ENCODE assay signal across 35 cellular contexts in genomic region chr17:75334723-75335122, GRCh38. TPM values are rescaled to one million over a fixed set of nuclear protein-coding genes. Genes with fewer than 3 reads are reported as not detected.
DNase-seq lines count a peak whose midpoint lies in the region; ATAC-seq, FAIRE-seq and TF ChIP-seq lines count a peak whose summit lies in the region.
"Had no signal": no experiment of that assay in that cellular context is flagged by ENCODE, and none has a peak within 500 bp of the region (broad histone marks: within the 10 kb centered on the region; RNA-seq: fewer than 3 reads in every experiment).

No MANE protein-coding gene starts in this region.

- peaks cover 53% of the 10 kb centered on the region for H3K4me1 ChIP-seq in CD8-positive, alpha-beta memory T cell (ENCODE audit: insufficient read depth, low read length)

- no peak for DNase-seq in T-helper 2 cell treated with Interferon-gamma antibody and Interleukin-4, amounts not matched to agents 5 μg/mL and 100 μg/mL, for 36 hours (ENCODE audit: low spot score)
- DNase-seq in T-helper 2 cell (no peak), GM19239 (ENCODE audit: insufficient read length, low spot score) (no peak), GM10266 (ENCODE audit: extremely low spot score) (no peak)
- DNase-seq in CD8-positive, alpha-beta memory T cell: no peak
- DNase-seq in activated naive CD8-positive, alpha-beta T cell treated with anti-CD3 and anti-CD28 coated beads, Interleukin-2, amount 10 ng/mL, durations not matched to agents 7 days and 5 days: no peak
- no peak for DNase-seq in naive thymus-derived CD8-positive, alpha-beta T cell
- no peak for DNase-seq in activated T-helper 1 cell treated with anti-CD3 and anti-CD28 coated beads, Interleukin-12 subunit alpha, Interleukin-12 subunit beta, Interleukin-2, Interleukin-4 antibody, amounts not matched to agents 30 ng/mL and 10 ng/mL and 1 ng/mL, durations not matched to agents 14 hours and 24 hours and 36 hours (ENCODE audit: low spot score)
- DNase-seq: activated CD4-positive, alpha-beta T cell treated with anti-CD3 and anti-CD28 coated beads for 48 hours; activated naive CD4-positive, alpha-beta T cell treated with Interleukin-2 at 50 U/mL for 16 hours; activated T-cell treated with anti-CD3 and anti-CD28 coated beads, Interleukin-2, amount 50 U/mL, for 4 hours; anterior cingulate cortex; CD4-positive, alpha-beta memory T cell; DMS 273 treated with DMSO at 0.1 percent for 48 hours; effector CD4-positive, alpha-beta T cell; EL; Kasumi-1; NCI-H1417 treated with DMSO at 0.1 percent for 48 hours; NCI-H2081; NCI-H2227 treated with DMSO at 0.1 percent for 48 hours; NCI-H526 treated with DMSO at 0.1 percent for 48 hours; NK-92 treated with Interleukin-12 subunit alpha and Interleukin-12 subunit beta, amount 100 ng/mL, for 24 hours; pancreas; PC-3; Right ventricle myocardium superior had no signal

- no peak overlapping the region for H3K27ac ChIP-seq in CD8-positive, alpha-beta memory T cell (ENCODE audit: low read depth, low read length)
- H3K27ac ChIP-seq: 22Rv1, epithelial cell of prostate, pancreas, skin epidermis, suprapubic skin had no signal

- peaks cover 33% of the 10 kb centered on the region for H3K36me3 Mint-ChIP-seq in T-helper 2 cell treated with Interferon-gamma antibody and Interleukin-4, amounts not matched to agents 5 μg/mL and 100 μg/mL, for 36 hours (ENCODE audit: low read depth)
- H3K36me3 Mint-ChIP-seq in CD8-positive, alpha-beta memory T cell: peaks cover 0 to 30% (median 3%) of the 10 kb centered on the region in 3 donors
- peaks cover 15% of the 10 kb centered on the region for H3K36me3 Mint-ChIP-seq in activated naive CD8-positive, alpha-beta T cell treated with anti-CD3 and anti-CD28 coated beads, Interleukin-2, amount 10 ng/mL, durations not matched to agents 7 days and 5 days
- peaks cover 0 to 25% (median 0%) of the 10 kb centered on the region in 3 donors for H3K36me3 Mint-ChIP-seq in naive thymus-derived CD8-positive, alpha-beta T cell
- peaks cover 12% of the 10 kb centered on the region for H3K36me3 Mint-ChIP-seq in activated T-helper 1 cell treated with anti-CD3 and anti-CD28 coated beads, Interleukin-12 subunit alpha, Interleukin-12 subunit beta, Interleukin-2, Interleukin-4 antibody, amounts not matched to agents 30 ng/mL and 10 ng/mL and 1 ng/mL, durations not matched to agents 14 hours and 24 hours and 36 hours (ENCODE audit: low read depth)

- POLR2A ChIA-PET in CD8-positive, alpha-beta memory T cell (lab: Charles Lee): no interaction called here
- POLR2A ChIA-PET in activated naive CD8-positive, alpha-beta T cell treated with anti-CD3 and anti-CD28 coated beads, Interleukin-2, amount 10 ng/mL, durations not matched to agents 7 days and 5 days (lab: Charles Lee): interaction anchor here (3.3 kb wide), 1 partner anchor 11 kb away, joined by 14 read pairs; no protein-coding TSS in a partner anchor
- POLR2A ChIA-PET in naive thymus-derived CD8-positive, alpha-beta T cell (lab: Charles Lee): interaction anchor here (0.5 to 4.1 kb wide), 2 partner anchors 12 kb away, joined by 6 to 17 read pairs; no protein-coding TSS in a partner anchor

- no peak for TF ChIP-seq CTCF in GM10266 (IDR thresholded peaks at IDR 0.05; ENCODE audit: control insufficient read depth, insufficient read depth, low read depth, missing control alignments)

- no peak for FAIRE-seq in GM19239 (lab: Jason Lieb, UNC)
- FAIRE-seq: colon, GM12878, pancreas had no signal

- H3K27ac Mint-ChIP-seq in T-helper 2 cell treated with Interferon-gamma antibody and Interleukin-4, amounts not matched to agents 5 μg/mL and 100 μg/mL, for 36 hours: peak overlapping the region; percentile 41
- peak overlapping the region in 7 of 8 donors; percentile 3 to 79 (median 48) for H3K27ac Mint-ChIP-seq in CD8-positive, alpha-beta memory T cell
- H3K27ac Mint-ChIP-seq in activated naive CD8-positive, alpha-beta T cell treated with anti-CD3 and anti-CD28 coated beads, Interleukin-2, amount 10 ng/mL, durations not matched to agents 7 days and 5 days: peak overlapping the region; percentile 1
- peak overlapping the region in 9 of 10 donors; percentile 37 to 93 (median 69) for H3K27ac Mint-ChIP-seq in naive thymus-derived CD8-positive, alpha-beta T cell
- H3K27ac Mint-ChIP-seq in activated T-helper 1 cell treated with anti-CD3 and anti-CD28 coated beads, Interleukin-12 subunit alpha, Interleukin-12 subunit beta, Interleukin-2, Interleukin-4 antibody, amounts not matched to agents 30 ng/mL and 10 ng/mL and 1 ng/mL, durations not matched to agents 14 hours and 24 hours and 36 hours: no peak overlapping the region
- H3K27ac Mint-ChIP-seq: stimulated activated memory B cell treated with anti-CD40 and anti-IgM and Interleukin-4, amounts not matched to agents 10 μg/mL and 1 μg/mL and 100 μg/mL, for 72 hours had no signal

- H3K9me3 ChIP-seq in CD8-positive, alpha-beta memory T cell (ENCODE audit: low read length): no peaks in the 10 kb centered on the region
- H3K9me3 ChIP-seq: pancreas, suprapubic skin had no signal

- H3K4me1 Mint-ChIP-seq in T-helper 2 cell treated with Interferon-gamma antibody and Interleukin-4, amounts not matched to agents 5 μg/mL and 100 μg/mL, for 36 hours (ENCODE audit: low read depth): peaks cover 71% of the 10 kb centered on the region
- peaks cover 51 to 83% (median 80%) of the 10 kb centered on the region in 3 donors for H3K4me1 Mint-ChIP-seq in CD8-positive, alpha-beta memory T cell
- H3K4me1 Mint-ChIP-seq in activated naive CD8-positive, alpha-beta T cell treated with anti-CD3 and anti-CD28 coated beads, Interleukin-2, amount 10 ng/mL, durations not matched to agents 7 days and 5 days: peaks cover 55% of the 10 kb centered on the region
- peaks cover 27 to 84% (median 68%) of the 10 kb centered on the region in 4 donors for H3K4me1 Mint-ChIP-seq in naive thymus-derived CD8-positive, alpha-beta T cell
- peaks cover 71% of the 10 kb centered on the region for H3K4me1 Mint-ChIP-seq in activated T-helper 1 cell treated with anti-CD3 and anti-CD28 coated beads, Interleukin-12 subunit alpha, Interleukin-12 subunit beta, Interleukin-2, Interleukin-4 antibody, amounts not matched to agents 30 ng/mL and 10 ng/mL and 1 ng/mL, durations not matched to agents 14 hours and 24 hours and 36 hours (ENCODE audit: low read depth)

- H3K27me3 Mint-ChIP-seq in T-helper 2 cell treated with Interferon-gamma antibody and Interleukin-4, amounts not matched to agents 5 μg/mL and 100 μg/mL, for 36 hours (ENCODE audit: low read depth): no peaks in the 10 kb centered on the region
- peaks cover 0 to 2% of the 10 kb centered on the region in 2 donors for H3K27me3 Mint-ChIP-seq in CD8-positive, alpha-beta memory T cell
- H3K27me3 Mint-ChIP-seq in activated naive CD8-positive, alpha-beta T cell treated with anti-CD3 and anti-CD28 coated beads, Interleukin-2, amount 10 ng/mL, durations not matched to agents 7 days and 5 days: no peaks in the 10 kb centered on the region
- no peaks in the 10 kb centered on the region for H3K27me3 Mint-ChIP-seq in naive thymus-derived CD8-positive, alpha-beta T cell
- H3K27me3 Mint-ChIP-seq in activated T-helper 1 cell treated with anti-CD3 and anti-CD28 coated beads, Interleukin-12 subunit alpha, Interleukin-12 subunit beta, Interleukin-2, Interleukin-4 antibody, amounts not matched to agents 30 ng/mL and 10 ng/mL and 1 ng/mL, durations not matched to agents 14 hours and 24 hours and 36 hours (ENCODE audit: insufficient read depth): no peaks in the 10 kb centered on the region
- H3K27me3 Mint-ChIP-seq: CD4-positive, alpha-beta memory T cell; stimulated activated memory B cell treated with anti-CD40 and anti-IgM and Interleukin-4, amounts not matched to agents 10 μg/mL and 1 μg/mL and 100 μg/mL, for 72 hours had no signal

- no peak for ATAC-seq in activated naive CD8-positive, alpha-beta T cell treated with anti-CD3 and anti-CD28 coated beads, Interleukin-2, amount 10 ng/mL, durations not matched to agents 7 days and 5 days (ENCODE audit: low read depth)
- no peak for ATAC-seq in naive thymus-derived CD8-positive, alpha-beta T cell
- ATAC-seq: activated T-cell treated with anti-CD3 and anti-CD28 coated beads, Interleukin-2, amount 50 U/mL, for 4 hours; GM12878; HCT116; left colon; pancreas; PC-3; stimulated activated memory B cell treated with anti-CD40 and anti-IgM and Interleukin-4, amounts not matched to agents 10 μg/mL and 1 μg/mL and 100 μg/mL, for 72 hours had no signal

- H3K36me3 ChIP-seq in CD8-positive, alpha-beta memory T cell (ENCODE audit: insufficient read depth, low read length): peaks cover 15% of the 10 kb centered on the region
- H3K36me3 ChIP-seq: pancreas had no signal

- H3K4me3 Mint-ChIP-seq in T-helper 2 cell treated with Interferon-gamma antibody and Interleukin-4, amounts not matched to agents 5 μg/mL and 100 μg/mL, for 36 hours: peak overlapping the region; percentile 6
- no peak overlapping the region for H3K4me3 Mint-ChIP-seq in CD8-positive, alpha-beta memory T cell
- H3K4me3 Mint-ChIP-seq in activated naive CD8-positive, alpha-beta T cell treated with anti-CD3 and anti-CD28 coated beads, Interleukin-2, amount 10 ng/mL, durations not matched to agents 7 days and 5 days: no peak overlapping the region
- H3K4me3 Mint-ChIP-seq in naive thymus-derived CD8-positive, alpha-beta T cell: peak overlapping the region in 2 of 10 donors; percentile 38 to 78
- no peak overlapping the region for H3K4me3 Mint-ChIP-seq in activated T-helper 1 cell treated with anti-CD3 and anti-CD28 coated beads, Interleukin-12 subunit alpha, Interleukin-12 subunit beta, Interleukin-2, Interleukin-4 antibody, amounts not matched to agents 30 ng/mL and 10 ng/mL and 1 ng/mL, durations not matched to agents 14 hours and 24 hours and 36 hours
- H3K4me3 Mint-ChIP-seq: activated T-cell treated with anti-CD3 and anti-CD28 coated beads, Interleukin-2, amount 50 U/mL, for 4 hours; neural crest cell; stimulated activated memory B cell treated with anti-CD40 and anti-IgM and Interleukin-4, amounts not matched to agents 10 μg/mL and 1 μg/mL and 100 μg/mL, for 72 hours had no signal

- CTCF ChIA-PET in CD8-positive, alpha-beta memory T cell (lab: Charles Lee): interaction anchor here (1.0 to 1.1 kb wide), 2 partner anchors 46 to 78 kb away, joined by 3 to 4 read pairs; partner anchors contain the start of gene SLC25A19

- H3K4me3 ChIP-seq in CD8-positive, alpha-beta memory T cell (ENCODE audit: low read length): no peak overlapping the region
- H3K4me3 ChIP-seq: GM12878, pancreas, skin epidermis, suprapubic skin had no signal

- no peaks in the 10 kb centered on the region for H3K9me3 Mint-ChIP-seq in T-helper 2 cell treated with Interferon-gamma antibody and Interleukin-4, amounts not matched to agents 5 μg/mL and 100 μg/mL, for 36 hours
- H3K9me3 Mint-ChIP-seq in CD8-positive, alpha-beta memory T cell: no peaks in the 10 kb centered on the region
- H3K9me3 Mint-ChIP-seq in activated naive CD8-positive, alpha-beta T cell treated with anti-CD3 and anti-CD28 coated beads, Interleukin-2, amount 10 ng/mL, durations not matched to agents 7 days and 5 days: no peaks in the 10 kb centered on the region
- no peaks in the 10 kb centered on the region for H3K9me3 Mint-ChIP-seq in naive thymus-derived CD8-positive, alpha-beta T cell
- no peaks in the 10 kb centered on the region for H3K9me3 Mint-ChIP-seq in activated T-helper 1 cell treated with anti-CD3 and anti-CD28 coated beads, Interleukin-12 subunit alpha, Interleukin-12 subunit beta, Interleukin-2, Interleukin-4 antibody, amounts not matched to agents 30 ng/mL and 10 ng/mL and 1 ng/mL, durations not matched to agents 14 hours and 24 hours and 36 hours
- H3K9me3 Mint-ChIP-seq: activated T-cell treated with anti-CD3 and anti-CD28 coated beads, Interleukin-2, amount 50 U/mL, for 4 hours; CD4-positive, alpha-beta memory T cell; neural crest cell; stimulated activated memory B cell treated with anti-CD40 and anti-IgM and Interleukin-4, amounts not matched to agents 10 μg/mL and 1 μg/mL and 100 μg/mL, for 72 hours had no signal

- intact Hi-C loops in activated T-helper 1 cell treated with anti-CD3 and anti-CD28 coated beads, Interleukin-12 subunit alpha, Interleukin-12 subunit beta, Interleukin-2, Interleukin-4 antibody, amounts not matched to agents 30 ng/mL and 10 ng/mL and 1 ng/mL, durations not matched to agents 14 hours and 24 hours and 36 hours (cut with micrococcal nuclease): loop anchor here (5.0 kb wide), 1 partner anchor 38 kb away; no protein-coding TSS in a partner anchor

- no peaks in the 10 kb centered on the region for H3K27me3 ChIP-seq in CD8-positive, alpha-beta memory T cell (ENCODE audit: insufficient read depth, low read length, poor library complexity, severe bottlenecking)
- H3K27me3 ChIP-seq: pancreas, suprapubic skin had no signal

RNA-seq across cellular contexts. Expression of gene SLC25A19, which starts 45.5 kb away (rescaled TPM):
- total RNA-seq in CD8-positive, alpha-beta memory T cell: 100 to 1,000 TPM; 119 to 126 TPM
- 15.5 TPM for polyA plus RNA-seq in CD8-positive, alpha-beta memory T cell
- 10 to 100 TPM; 26.7 to 27.9 TPM for total RNA-seq in activated naive CD8-positive, alpha-beta T cell treated with anti-CD3 and anti-CD28 coated beads, Interleukin-2, amount 10 ng/mL, durations not matched to agents 7 days and 5 days
- 10 to 100 TPM; 20.5 to 22.5 TPM for total RNA-seq in naive thymus-derived CD8-positive, alpha-beta T cell
- 10 to 100 TPM; 11.2 to 15.4 (median 13.3) TPM for polyA plus RNA-seq in naive thymus-derived CD8-positive, alpha-beta T cell
- total RNA-seq in activated T-helper 1 cell treated with anti-CD3 and anti-CD28 coated beads, Interleukin-12 subunit alpha, Interleukin-12 subunit beta, Interleukin-2, Interleukin-4 antibody, amounts not matched to agents 30 ng/mL and 10 ng/mL and 1 ng/mL, durations not matched to agents 14 hours and 24 hours and 36 hours: 119 and 126 TPM in 2 replicates
